Comparison of ENCODE assay signal across 10 cellular contexts in the genomic region with DNA sequence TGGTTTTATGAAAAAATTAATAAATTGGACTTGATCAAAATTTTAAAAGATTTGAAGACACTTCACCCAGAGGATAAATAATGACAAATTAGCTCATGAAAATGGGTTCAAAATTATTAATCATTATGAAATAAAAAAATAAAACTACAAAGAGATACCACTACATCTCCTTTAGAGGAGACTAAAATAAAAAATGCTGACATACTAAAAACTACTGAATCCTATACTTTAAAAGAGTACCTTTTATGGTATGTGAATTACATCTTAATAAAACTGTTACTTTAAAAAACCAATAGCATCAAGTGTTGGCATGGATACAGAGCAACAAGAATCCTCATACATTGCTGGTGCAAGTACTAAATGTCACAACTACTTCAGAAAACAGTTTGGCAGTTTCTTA. TPM values are rescaled to one million over a fixed set of nuclear protein-coding genes. Genes with fewer than 3 reads are reported as not detected.
"Had no signal": no experiment of that assay in that cellular context is flagged by ENCODE, and none has a peak within 500 bp of the region (broad histone marks: within the 10 kb centered on the region; RNA-seq: fewer than 3 reads in every experiment).

No MANE protein-coding gene starts in this region.

- H2AFZ ChIP-seq: GM23248 had no signal

- H3K4me1 Mint-ChIP-seq: IgD-negative memory B cell had no signal

- H3K36me3 Mint-ChIP-seq: IgD-negative memory B cell had no signal

- H3K9me3 ChIP-seq: HAP-1 had no signal

- H3K27ac ChIP-seq: GM23248, HL-60 had no signal

- DNase-seq: GM23248, GOT3, H7, HFFc6, KG1 had no signal

- H3K4me3 Mint-ChIP-seq: HFFc6, IgD-negative memory B cell had no signal

- H3K4me1 ChIP-seq: HAP-1 had no signal

- H3K27ac Mint-ChIP-seq: HFFc6, IgD-negative memory B cell had no signal

- ATAC-seq: HCT116 had no signal

- H3K9ac ChIP-seq: GM23248 had no signal

- H3K36me3 ChIP-seq: HAP-1 had no signal

- H3K4me3 ChIP-seq: GM23248, HAP-1 had no signal

RNA-seq across cellular contexts. Expression of a gene that starts 46.0 kb away (rescaled TPM):
- total RNA-seq: H4 had no signal
